ENCODE assay signal across 26 cellular contexts in genomic region chr5:149936700-149937091, GRCh38. TPM values are rescaled to one million over a fixed set of nuclear protein-coding genes. Genes with fewer than 3 reads are reported as not detected.
DNase-seq lines count a peak whose midpoint lies in the region; TF ChIP-seq lines count a peak whose summit lies in the region.
"Had no signal": no experiment of that assay in that cellular context is flagged by ENCODE, and none has a peak within 500 bp of the region (broad histone marks: within the 10 kb centered on the region; RNA-seq: fewer than 3 reads in every experiment).

No MANE protein-coding gene starts in this region.

- H3K27me3 ChIP-seq in HL-60 (ENCODE audit: insufficient read depth, poor library complexity, severe bottlenecking), result no peaks in the 10 kb centered on the region
- H3K27me3 ChIP-seq in adrenal gland, result no peaks in the 10 kb centered on the region
- H3K27me3 ChIP-seq in tibial artery, result no peaks in the 10 kb centered on the region
- H3K27me3 ChIP-seq: body of pancreas, gastrocnemius medialis, neutrophil, uterus had no signal

- TF ChIP-seq CTCF in HL-60 (IDR thresholded peaks at IDR 0.05; ENCODE audit: insufficient read depth, low read length) (no peak), adrenal gland (IDR thresholded peaks at IDR 0.05) (no peak), tibial artery (IDR thresholded peaks at IDR 0.05) (no peak)

- H3K4me1 ChIP-seq in adrenal gland (replicated peaks in 1 of 2) (peaks cover 12 to 24% of the 10 kb centered on the region in 2 donors), tibial artery (peaks cover 0 to 57% (median 45%) of the 10 kb centered on the region in 4 donors)
- H3K4me1 ChIP-seq: uterus had no signal

- DNase-seq in HL-60 (ENCODE audit: low read depth in 1 of 2, low spot score in 1 of 2) (no peak), adrenal gland (no peak), fibroblast of peridontal ligament (ENCODE audit: extremely low read depth) (peak; percentile 28), tibial artery (no peak), AG20443 (ENCODE audit: low spot score) (no peak)
- no peak for DNase-seq in activated T-cell treated with anti-CD3 and anti-CD28 coated beads, Interleukin-2, amount 50 U/mL, for 48 hours
- no peak for DNase-seq in stimulated activated CD4-positive, alpha-beta T cell treated with anti-CD3 and anti-CD28 coated beads, Interleukin-2, amount 100 ng/mL, for 24 hours
- DNase-seq: activated CD4-positive, alpha-beta T cell treated with anti-CD3 and anti-CD28 coated beads for 48 hours; activated T-cell treated with anti-CD3 and anti-CD28 coated beads, Interleukin-2, amount 50 U/mL, for 24 hours; body of pancreas; CD8-positive, alpha-beta memory T cell; gastrocnemius medialis; hippocampal formation; left lung; NCI-H1092 treated with DMSO at 0.1 percent for 48 hours; NCI-H187 treated with DMSO at 0.1 percent for 48 hours; NCI-H526 treated with DMSO at 0.1 percent for 48 hours; stimulated activated naive B cell treated with anti-CD40 and anti-IgM and Interleukin-4, amounts not matched to agents 10 μg/mL and 1 μg/mL and 100 μg/mL, for 72 hours; uterus; WERI-Rb-1 had no signal

- H3K27ac ChIP-seq in HL-60 (replicated peaks) (peak overlapping the region; percentile 96; the same call in 1 of the 2 replicates), adrenal gland (peak overlapping the region in 3 of 5 donors; percentile 4 to 96 (median 93)), tibial artery (peak overlapping the region; percentile 14 to 73)
- H3K27ac ChIP-seq: body of pancreas, gastrocnemius medialis, left lung, neutrophil, uterus, WERI-Rb-1 had no signal

- H3K9me3 ChIP-seq in adrenal gland (replicated peaks in 1 of 3), result no peaks in the 10 kb centered on the region
- no peaks in the 10 kb centered on the region for H3K9me3 ChIP-seq in tibial artery
- H3K9me3 ChIP-seq: body of pancreas, gastrocnemius medialis, left lung, neutrophil, uterus had no signal

- TF ChIP-seq POLR2A in adrenal gland (IDR thresholded peaks at IDR 0.05), result no peak

- 86 to 89% (median 87%) methylated on average over 3 of the region's 3 CpGs for WGBS in adrenal gland, 4 donors

- H3K4me3 ChIP-seq in HL-60 (replicated peaks; ENCODE audit: insufficient read depth, low read length) (no peak overlapping the region), adrenal gland (no peak overlapping the region), tibial artery (no peak overlapping the region)
- H3K4me3 ChIP-seq: body of pancreas, gastrocnemius medialis, left lung, uterus had no signal

- H3K36me3 ChIP-seq in adrenal gland (replicated peaks in 1 of 2), result no peaks in the 10 kb centered on the region
- H3K36me3 ChIP-seq in tibial artery, result no peaks in the 10 kb centered on the region
- H3K36me3 ChIP-seq: gastrocnemius medialis, left lung, neutrophil, uterus, WERI-Rb-1 had no signal

- intact Hi-C loops in adrenal gland (cut with DNase I) (no loop called here), tibial artery (cut with DNase I; ENCODE audit: low total_unique reads) (no loop called here)

RNA-seq across cellular contexts. Expression of gene PDE6A, which starts 7.9 kb away (rescaled TPM):
- 1 to 10 TPM in 2 of 8 donors, under 1 TPM in 6; 0.14 to 1.6 (median 0.85) TPM for total RNA-seq in adrenal gland
- 1 to 10 TPM in 1 of 3 donors, under 1 TPM in 2; 0.81 to 1.5 (median 0.97) TPM for polyA plus RNA-seq in adrenal gland
- total RNA-seq: body of pancreas; CD8-positive, alpha-beta memory T cell; cerebellum; epithelial cell of proximal tubule; gastrocnemius medialis; left lung; mesenteric fat pad; posterior vena cava; temporal lobe had no signal
- polyA plus RNA-seq: CD8-positive, alpha-beta memory T cell had no signal

RNA-seq across cellular contexts. Expression of gene SLC26A2, which starts 23.9 kb away (rescaled TPM):
- 100 to 1,000 TPM in 1 of 8 donors, 10 to 100 TPM in 7; 28.3 to 228 (median 49.0) TPM for total RNA-seq in adrenal gland
- 100 to 1,000 TPM in 1 of 3 donors, 10 to 100 TPM in 1, 1 to 10 TPM in 1; 7.2 to 124 (median 13.4) TPM for polyA plus RNA-seq in adrenal gland

Comparison
In these comparisons a context has a peak if more than half of its experiments do, and no peak if none do; other contexts are left out.
1. H3K27ac ChIP-seq: peak in every context shown above with its lines; median percentile 96 in HL-60; 93 in adrenal gland; 44 in tibial artery.